32 cellular contexts compared by ENCODE assay signal in the genomic region with DNA sequence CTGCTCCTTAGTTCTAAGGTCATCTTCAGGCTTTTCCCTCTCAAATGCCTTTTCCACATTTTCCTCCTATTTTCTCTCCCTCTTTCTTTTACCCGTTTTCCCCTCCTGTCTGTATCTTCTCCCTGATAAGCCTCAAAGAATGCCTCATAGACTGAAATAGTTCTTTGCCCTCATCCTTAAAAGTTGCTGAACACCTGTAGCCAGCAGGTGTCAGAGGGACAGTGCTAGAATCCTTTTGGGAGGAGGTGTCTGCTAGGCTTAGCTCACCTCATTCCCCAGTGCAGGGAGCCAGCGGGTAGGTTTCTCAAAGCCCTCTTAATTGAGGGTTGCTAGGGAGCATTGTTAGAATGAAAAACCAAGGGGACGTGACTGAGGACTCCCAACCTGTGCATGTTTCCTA.
A peak's percentile ranks its signal among the peaks of the same experiment; 100 is the strongest.
DNase-seq lines count a peak whose midpoint lies in the region; ATAC-seq and TF ChIP-seq lines count a peak whose summit lies in the region.
"Had no signal": no experiment of that assay in that cellular context is flagged by ENCODE, and none has a peak within 500 bp of the region (broad histone marks: within the 10 kb centered on the region; RNA-seq: fewer than 3 reads in every experiment).

No MANE protein-coding gene starts in this region.

- ATAC-seq in HG02870 (IDR thresholded peaks at IDR 0.05; ENCODE audit: unreplicated experiment) (no peak), HG02642 (IDR thresholded peaks at IDR 0.05; ENCODE audit: poor library complexity, unreplicated experiment) (no peak)
- ATAC-seq: A549; effector memory CD8-positive, alpha-beta T cell; lower lobe of right lung; mucosa of descending colon; natural killer cell treated with Interleukin-12 subunit alpha and Interleukin-12 subunit beta and Interleukin-15 and Interleukin-18, amount 100 ng/mL, for 72 hours had no signal

- H3K9me3 ChIP-seq in CD8-positive, alpha-beta memory T cell (ENCODE audit: low read length): no peaks in the 10 kb centered on the region
- H3K9me3 ChIP-seq in esophagus muscularis mucosa: no peaks in the 10 kb centered on the region
- H3K9me3 ChIP-seq: A549, ascending aorta, lower lobe of right lung, mucosa of descending colon, pancreas, right atrium auricular region, tibial nerve had no signal

- TF ChIP-seq CTCF in esophagus muscularis mucosa (IDR thresholded peaks at IDR 0.05): no peak

- no peaks in the 10 kb centered on the region for H3K9me3 Mint-ChIP-seq in CD8-positive, alpha-beta memory T cell
- H3K9me3 Mint-ChIP-seq: activated naive CD8-positive, alpha-beta T cell treated with anti-CD3 and anti-CD28 coated beads for 36 hours; CD4-positive, alpha-beta memory T cell; effector memory CD8-positive, alpha-beta T cell; natural killer cell treated with Interleukin-12 subunit alpha and Interleukin-12 subunit beta and Interleukin-15 and Interleukin-18, amount 100 ng/mL, for 72 hours; T-helper 1 cell treated with Interleukin-12 subunit alpha and Interleukin-12 subunit beta and Interleukin-4 antibody, amounts not matched to agents 30 μg/mL and 1 μg/mL, for 36 hours had no signal

- POLR2A ChIA-PET in CD8-positive, alpha-beta memory T cell (lab: Charles Lee): no interaction called here

- 66% methylated on average over 3 of the region's 3 CpGs for WGBS in esophagus muscularis mucosa

- H3K4me1 Mint-ChIP-seq in CD8-positive, alpha-beta memory T cell: no peaks in the 10 kb centered on the region
- H3K4me1 Mint-ChIP-seq: activated naive CD8-positive, alpha-beta T cell treated with anti-CD3 and anti-CD28 coated beads for 36 hours had no signal

- H3K27me3 Mint-ChIP-seq in CD8-positive, alpha-beta memory T cell: peaks cover 7 to 49% of the 10 kb centered on the region in 2 donors

- CTCF ChIA-PET in CD8-positive, alpha-beta memory T cell (lab: Charles Lee): no interaction called here

- TF ChIP-seq EP300 in esophagus muscularis mucosa (IDR thresholded peaks at IDR 0.05): no peak

- no peak for DNase-seq in CD8-positive, alpha-beta memory T cell
- DNase-seq in NCI-H1417 treated with DMSO at 0.1 percent for 48 hours (lab: John Stamatoyannopoulos, UW) (peak; percentile 35), NCI-H2196 treated with DMSO at 0.1 percent for 48 hours (lab: John Stamatoyannopoulos, UW; ENCODE audit: unreplicated experiment) (peak; percentile 28), esophagus muscularis mucosa (ENCODE audit: extremely low spot score) (peak; percentile 74), DMS53 treated with DMSO at 0.1 percent for 48 hours (lab: John Stamatoyannopoulos, UW; ENCODE audit: unreplicated experiment) (no peak), NCI-H2171 treated with DMSO at 0.1 percent for 48 hours (lab: John Stamatoyannopoulos, UW) (no peak)
- DNase-seq: activated CD4-positive, alpha-beta T cell treated with anti-CD3 and anti-CD28 coated beads for 1 hour; activated effector memory CD4-positive, alpha-beta T cell treated with Interleukin-2 at 50 U/mL for 16 hours; activated naive CD8-positive, alpha-beta T cell treated with anti-CD3 and anti-CD28 coated beads for 36 hours; activated T-cell treated with anti-CD3 and anti-CD28 coated beads for 4 hours; CD4-positive, alpha-beta memory T cell; DMS53; effector memory CD8-positive, alpha-beta T cell; foreskin fibroblast; GF-D8; head of caudate nucleus; lower lobe of right lung; mucosa of descending colon; MV-4-11; NCI-H2029; NCI-H526; pancreas; RPMI8226 had no signal

- TF ChIP-seq POLR2A in esophagus muscularis mucosa (IDR thresholded peaks at IDR 0.05; ENCODE audit: low read depth): no peak

- peak overlapping the region; percentile 41 for H3K27ac ChIP-seq in CD8-positive, alpha-beta memory T cell (ENCODE audit: low read depth, low read length)
- no peak overlapping the region for H3K27ac ChIP-seq in esophagus muscularis mucosa (replicated peaks in 1 of 4)
- H3K27ac ChIP-seq: A549, ascending aorta, coronary artery, lower lobe of right lung, pancreas, right atrium auricular region, tibial nerve had no signal

- no peak overlapping the region for H3K4me3 Mint-ChIP-seq in CD8-positive, alpha-beta memory T cell
- H3K4me3 Mint-ChIP-seq: activated naive CD8-positive, alpha-beta T cell treated with anti-CD3 and anti-CD28 coated beads for 36 hours; CD4-positive, alpha-beta memory T cell; effector memory CD8-positive, alpha-beta T cell; natural killer cell treated with Interleukin-12 subunit alpha and Interleukin-12 subunit beta and Interleukin-15 and Interleukin-18, amount 100 ng/mL, for 72 hours; T-helper 1 cell treated with Interleukin-12 subunit alpha and Interleukin-12 subunit beta and Interleukin-4 antibody, amounts not matched to agents 30 μg/mL and 1 μg/mL, for 36 hours had no signal

- no peaks in the 10 kb centered on the region for H3K36me3 Mint-ChIP-seq in CD8-positive, alpha-beta memory T cell
- H3K36me3 Mint-ChIP-seq: activated naive CD8-positive, alpha-beta T cell treated with anti-CD3 and anti-CD28 coated beads for 36 hours; CD4-positive, alpha-beta memory T cell; natural killer cell treated with Interleukin-12 subunit alpha and Interleukin-12 subunit beta and Interleukin-15 and Interleukin-18, amount 100 ng/mL, for 72 hours had no signal

- intact Hi-C loops in esophagus muscularis mucosa (cut with DNase I): no loop called here

- H3K4me3 ChIP-seq in CD8-positive, alpha-beta memory T cell (ENCODE audit: low read length): no peak overlapping the region
- H3K4me3 ChIP-seq in esophagus muscularis mucosa: no peak overlapping the region
- H3K4me3 ChIP-seq: A549, ascending aorta, coronary artery, lower lobe of right lung, mucosa of descending colon, pancreas, right atrium auricular region, tibial nerve had no signal

- H3K36me3 ChIP-seq in CD8-positive, alpha-beta memory T cell (ENCODE audit: insufficient read depth, low read length): no peaks in the 10 kb centered on the region
- no peaks in the 10 kb centered on the region for H3K36me3 ChIP-seq in esophagus muscularis mucosa
- H3K36me3 ChIP-seq: ascending aorta, lower lobe of right lung, pancreas, right atrium auricular region, tibial nerve had no signal

- no peak overlapping the region for H3K27ac Mint-ChIP-seq in CD8-positive, alpha-beta memory T cell
- H3K27ac Mint-ChIP-seq: activated naive CD8-positive, alpha-beta T cell treated with anti-CD3 and anti-CD28 coated beads for 36 hours; effector memory CD8-positive, alpha-beta T cell; natural killer cell treated with Interleukin-12 subunit alpha and Interleukin-12 subunit beta and Interleukin-15 and Interleukin-18, amount 100 ng/mL, for 72 hours; T-helper 1 cell treated with Interleukin-12 subunit alpha and Interleukin-12 subunit beta and Interleukin-4 antibody, amounts not matched to agents 30 μg/mL and 1 μg/mL, for 36 hours had no signal

- no peaks in the 10 kb centered on the region for H3K4me1 ChIP-seq in CD8-positive, alpha-beta memory T cell (ENCODE audit: insufficient read depth, low read length)
- no peaks in the 10 kb centered on the region for H3K4me1 ChIP-seq in esophagus muscularis mucosa
- H3K4me1 ChIP-seq: A549, ascending aorta, lower lobe of right lung, pancreas, right atrium auricular region, tibial nerve had no signal

- H3K27me3 ChIP-seq in CD8-positive, alpha-beta memory T cell (ENCODE audit: insufficient read depth, low read length, poor library complexity, severe bottlenecking): no peaks in the 10 kb centered on the region
- peaks cover 0 to 6% (median 0%) of the 10 kb centered on the region in 4 donors for H3K27me3 ChIP-seq in esophagus muscularis mucosa
- H3K27me3 ChIP-seq: ascending aorta, pancreas, right atrium auricular region, tibial nerve had no signal

Comparison
In these comparisons a context has a peak if more than half of its experiments do, and no peak if none do; other contexts are left out.
1. DNase-seq: peak in NCI-H1417 treated with DMSO at 0.1 percent for 48 hours (single experiment), NCI-H2196 treated with DMSO at 0.1 percent for 48 hours (single experiment) and esophagus muscularis mucosa (single experiment); none in CD8-positive, alpha-beta memory T cell (0 of 5), DMS53 treated with DMSO at 0.1 percent for 48 hours (single experiment) and NCI-H2171 treated with DMSO at 0.1 percent for 48 hours (single experiment).